Comparison of ENCODE assay signal across 31 cellular contexts in genomic region chr13:87172166-87172825, GRCh38.
A peak's percentile ranks its signal among the peaks of the same experiment; 100 is the strongest.
DNase-seq lines count a peak whose midpoint lies in the region; TF ChIP-seq lines count a peak whose summit lies in the region.
"Had no signal": no experiment of that assay in that cellular context is flagged by ENCODE, and none has a peak within 500 bp of the region (broad histone marks: within the 10 kb centered on the region; RNA-seq: fewer than 3 reads in every experiment).

No MANE protein-coding gene starts in this region.

- H3K18ac ChIP-seq in trophoblast cell (ENCODE audit: low read length), result no peak overlapping the region

- H3K14ac ChIP-seq in trophoblast cell (ENCODE audit: low read length), result no peak overlapping the region

- no peak overlapping the region for H2AFZ ChIP-seq in neural progenitor cell (replicated peaks)
- no peak overlapping the region for H2AFZ ChIP-seq in trophoblast cell (ENCODE audit: insufficient read depth, low read length, poor library complexity)

- H3K27ac Mint-ChIP-seq in neural progenitor cell, result no peak overlapping the region
- H3K27ac Mint-ChIP-seq: activated CD4-positive, alpha-beta T cell treated with anti-CD3 and anti-CD28 coated beads, Interleukin-2, amount 10 ng/mL, durations not matched to agents 7 days and 5 days; activated naive CD8-positive, alpha-beta T cell treated with anti-CD3 and anti-CD28 coated beads, Interleukin-2, amount 50 U/mL, for 24 hours had no signal

- H4K12ac ChIP-seq in trophoblast cell (ENCODE audit: low read depth, low read length), result no peak overlapping the region

- H2BK12ac ChIP-seq in trophoblast cell (ENCODE audit: low read length), result no peak overlapping the region

- no peak overlapping the region for H3K4me3 Mint-ChIP-seq in neural progenitor cell
- H3K4me3 Mint-ChIP-seq: activated CD4-positive, alpha-beta T cell treated with anti-CD3 and anti-CD28 coated beads, Interleukin-2, amount 10 ng/mL, durations not matched to agents 7 days and 5 days; activated naive CD8-positive, alpha-beta T cell treated with anti-CD3 and anti-CD28 coated beads, Interleukin-2, amount 50 U/mL, for 24 hours; activated T-cell treated with anti-CD3 and anti-CD28 coated beads, Interleukin-2, amount 50 U/mL, for 4 hours had no signal

- H3K9me3 Mint-ChIP-seq in neural progenitor cell, result peaks cover 7% of the 10 kb centered on the region
- H3K9me3 Mint-ChIP-seq: activated naive CD8-positive, alpha-beta T cell treated with anti-CD3 and anti-CD28 coated beads, Interleukin-2, amount 50 U/mL, for 24 hours had no signal

- H3K9ac ChIP-seq in neural progenitor cell (no peak overlapping the region), trophoblast cell (ENCODE audit: low read length) (no peak overlapping the region)

- no peaks in the 10 kb centered on the region for H3K27me3 Mint-ChIP-seq in neural progenitor cell (ENCODE audit: insufficient read depth, low read depth)
- H3K27me3 Mint-ChIP-seq: activated CD4-positive, alpha-beta T cell treated with anti-CD3 and anti-CD28 coated beads, Interleukin-2, amount 10 ng/mL, durations not matched to agents 7 days and 5 days; activated naive CD8-positive, alpha-beta T cell treated with anti-CD3 and anti-CD28 coated beads, Interleukin-2, amount 50 U/mL, for 24 hours had no signal

- H3K27ac ChIP-seq in neural progenitor cell (no peak overlapping the region), trophoblast cell (ENCODE audit: low read depth, low read length) (no peak overlapping the region)
- H3K27ac ChIP-seq: body of pancreas, HL-60, skin epidermis, stomach, tibial nerve, VCaP had no signal

- H3F3A ChIP-seq in neural progenitor cell (ENCODE audit: low read depth), result no peaks in the 10 kb centered on the region

- no peak overlapping the region for H4K8ac ChIP-seq in trophoblast cell (ENCODE audit: low read depth, low read length)

- no peak overlapping the region for H2AK5ac ChIP-seq in trophoblast cell (ENCODE audit: low read length)

- H3K36me3 ChIP-seq in neural progenitor cell (no peaks in the 10 kb centered on the region), trophoblast cell (ENCODE audit: control insufficient read depth in 1 of 2, insufficient read depth in 2 of 2, low read length in 2 of 2) (no peaks in the 10 kb centered on the region)
- H3K36me3 ChIP-seq: BE2C, stomach, tibial nerve had no signal

- H3K36me3 Mint-ChIP-seq in neural progenitor cell, result no peaks in the 10 kb centered on the region

- no peak overlapping the region for H2BK120ac ChIP-seq in trophoblast cell (ENCODE audit: insufficient read depth, low read length, poor library complexity)

- no CpG with 5 or more reads among the region's 7 CpGs for WGBS in trophoblast cell (ENCODE audit: extremely low coverage, insufficient coverage, insufficient read length)

- no peak overlapping the region for H3K23ac ChIP-seq in trophoblast cell (ENCODE audit: low read length)

- DNase-seq in Daoy (ENCODE audit: low read depth) (peak; percentile 1), NCI-H82 (lab: John Stamatoyannopoulos, UW) (peak; percentile 91), fibroblast of the aortic adventitia (ENCODE audit: low read depth) (peak; percentile 8), neural progenitor cell (ENCODE audit: low spot score) (peak; percentile 24), SW 1271 (lab: John Stamatoyannopoulos, UW) (no peak), trophoblast cell (no peak), globus pallidus (ENCODE audit: low spot score) (no peak)
- DNase-seq in stimulated activated CD4-positive, alpha-beta T cell treated with anti-CD3 and anti-CD28 coated beads, Interleukin-12 subunit alpha, Interleukin-12 subunit beta, amount 100 ng/mL, for 4 hours, result no peak
- DNase-seq: ACHN; activated CD4-positive, alpha-beta T cell treated with anti-CD3 and anti-CD28 coated beads, Interleukin-2, amount 10 ng/mL, durations not matched to agents 7 days and 5 days; activated naive CD8-positive, alpha-beta T cell treated with anti-CD3 and anti-CD28 coated beads, Interleukin-2, amount 50 U/mL, for 24 hours; activated T-cell treated with anti-CD3 and anti-CD28 coated beads, Interleukin-2, amount 50 U/mL, for 4 hours; BE2C; body of pancreas; cerebellar nuclear complex; head of caudate nucleus; left cardiac atrium; mammary epithelial cell; NCI-H1436; NCI-H2081 treated with DMSO at 0.1 percent for 48 hours; NCI-H345; NCI-H774; PC-3; stimulated activated CD4-positive, alpha-beta T cell treated with anti-CD3 and anti-CD28 coated beads, Interleukin-1b, Interleukin-23, amount 100 ng/mL, for 48 hours; stimulated activated CD8-positive, alpha-beta memory T cell treated with anti-CD3 and anti-CD28 coated beads, Interleukin-4, amount 100 ng/mL, for 48 hours; stomach; T-helper 9 cell had no signal

- no peaks in the 10 kb centered on the region for H3K79me2 ChIP-seq in neural progenitor cell (ENCODE audit: low read depth)
- H3K79me2 ChIP-seq in trophoblast cell (ENCODE audit: control insufficient read depth, insufficient read depth, low read length, poor library complexity), result no peaks in the 10 kb centered on the region

- H3K4ac ChIP-seq in trophoblast cell (ENCODE audit: low read depth, low read length), result no peak overlapping the region

- H3K27me3 ChIP-seq in neural progenitor cell (no peaks in the 10 kb centered on the region), trophoblast cell (ENCODE audit: insufficient read depth, low read length) (no peaks in the 10 kb centered on the region)
- H3K27me3 ChIP-seq: BE2C, body of pancreas, stomach, tibial nerve had no signal

- peaks cover 7% of the 10 kb centered on the region for H3K4me1 Mint-ChIP-seq in neural progenitor cell
- H3K4me1 Mint-ChIP-seq: activated CD4-positive, alpha-beta T cell treated with anti-CD3 and anti-CD28 coated beads, Interleukin-2, amount 10 ng/mL, durations not matched to agents 7 days and 5 days; activated naive CD8-positive, alpha-beta T cell treated with anti-CD3 and anti-CD28 coated beads, Interleukin-2, amount 50 U/mL, for 24 hours had no signal

- no peaks in the 10 kb centered on the region for H3K79me1 ChIP-seq in trophoblast cell (ENCODE audit: low read length)

- TF ChIP-seq CTCF in fibroblast of the aortic adventitia (IDR thresholded peaks at IDR 0.05; ENCODE audit: insufficient read depth, low read length) (no peak), neural progenitor cell (IDR thresholded peaks at IDR 0.05) (no peak)

- peaks cover 11% of the 10 kb centered on the region for H3K4me1 ChIP-seq in neural progenitor cell
- no peaks in the 10 kb centered on the region for H3K4me1 ChIP-seq in trophoblast cell (ENCODE audit: control insufficient read depth in 1 of 2, insufficient read depth in 2 of 2, low read length in 2 of 2)
- H3K4me1 ChIP-seq: BE2C, body of pancreas, stomach, tibial nerve had no signal

- H3K4me3 ChIP-seq in fibroblast of the aortic adventitia (ENCODE audit: low read depth, low read length) (no peak overlapping the region), neural progenitor cell (no peak overlapping the region), trophoblast cell (ENCODE audit: low read depth, low read length) (no peak overlapping the region)
- H3K4me3 ChIP-seq: body of pancreas, skin epidermis, stomach, tibial nerve had no signal

- no peak overlapping the region for H4K91ac ChIP-seq in trophoblast cell (ENCODE audit: low read depth, low read length)

- no peaks in the 10 kb centered on the region for H4K20me1 ChIP-seq in neural progenitor cell (ENCODE audit: low read depth)

- H3K9me3 ChIP-seq in neural progenitor cell (ENCODE audit: low read depth) (no peaks in the 10 kb centered on the region), trophoblast cell (ENCODE audit: insufficient read depth, low read depth, low read length) (peaks cover 4% of the 10 kb centered on the region)
- H3K9me3 ChIP-seq: BE2C, body of pancreas, tibial nerve had no signal

- no peak overlapping the region for H2BK5ac ChIP-seq in trophoblast cell (ENCODE audit: low read depth, low read length, poor library complexity)

- H3K4me2 ChIP-seq in neural progenitor cell, result no peak overlapping the region
- H3K4me2 ChIP-seq in trophoblast cell (ENCODE audit: low read length), result no peak overlapping the region

Comparison
In these comparisons a context has a peak if more than half of its experiments do, and no peak if none do; other contexts are left out.
1. DNase-seq: peak in Daoy (single experiment), NCI-H82 (single experiment), fibroblast of the aortic adventitia (single experiment) and neural progenitor cell (single experiment); none in SW 1271 (0 of 2), trophoblast cell (0 of 2), globus pallidus (single experiment) and stimulated activated CD4-positive, alpha-beta T cell treated with anti-CD3 and anti-CD28 coated beads, Interleukin-12 subunit alpha, Interleukin-12 subunit beta, amount 100 ng/mL, for 4 hours (single experiment).